ENCODE assay signal across 8 cellular contexts in genomic region chr7:73623798-73624668, GRCh38. TPM values are rescaled to one million over a fixed set of nuclear protein-coding genes. Genes with fewer than 3 reads are reported as not detected.
DNase-seq lines count a peak whose midpoint lies in the region; ATAC-seq and TF ChIP-seq lines count a peak whose summit lies in the region.

Gene MLXIPL, minus strand, starts transcription at chr7:73624522. Its CDS starts 30 bp downstream, at chr7:73624492.

- H3K36me3 ChIP-seq in duodenal mucosa (ENCODE audit: control insufficient read depth in 1 of 2, insufficient read depth in 2 of 2, low read length in 2 of 2): no peaks in the 10 kb centered on the region

- no peak for TF ChIP-seq CTCF in lower leg skin (IDR thresholded peaks at IDR 0.05)

- no peak within 1 kb of the TSS for H3K4me3 Mint-ChIP-seq in activated CD4-positive, alpha-beta memory T cell treated with anti-CD3 and anti-CD28 coated beads, Interleukin-2, amount 10 ng/mL, durations not matched to agents 7 days and 5 days

- H3K27me3 ChIP-seq in duodenal mucosa (ENCODE audit: control insufficient read depth in 1 of 2, insufficient read depth in 2 of 2, low read length in 2 of 2): peaks cover 8 to 24% of the 10 kb centered on the region in 2 donors

- peaks cover 44% of the 10 kb centered on the region for H3K27me3 Mint-ChIP-seq in activated CD4-positive, alpha-beta memory T cell treated with anti-CD3 and anti-CD28 coated beads, Interleukin-2, amount 10 ng/mL, durations not matched to agents 7 days and 5 days

- no peak for ATAC-seq in GM21529 (IDR thresholded peaks at IDR 0.05; ENCODE audit: unreplicated experiment)

- peak within 1 kb of the TSS; percentile 71 to 76 for H3K4me3 ChIP-seq in duodenal mucosa (ENCODE audit: low read depth in 1 of 2, low read length in 2 of 2)
- peak within 1 kb of the TSS; percentile 16 for H3K4me3 ChIP-seq in lower leg skin (ENCODE audit: low read depth, poor library complexity, severe bottlenecking)

- H3K4me1 Mint-ChIP-seq in activated CD4-positive, alpha-beta memory T cell treated with anti-CD3 and anti-CD28 coated beads, Interleukin-2, amount 10 ng/mL, durations not matched to agents 7 days and 5 days: peaks cover 2% of the 10 kb centered on the region

- peak within 1 kb of the TSS; percentile 10 for H3K27ac ChIP-seq in duodenal mucosa (ENCODE audit: low read depth, low read length)

- H3K27ac Mint-ChIP-seq in activated CD4-positive, alpha-beta memory T cell treated with anti-CD3 and anti-CD28 coated beads, Interleukin-2, amount 10 ng/mL, durations not matched to agents 7 days and 5 days: no peak within 1 kb of the TSS

- H3K36me3 Mint-ChIP-seq in activated CD4-positive, alpha-beta memory T cell treated with anti-CD3 and anti-CD28 coated beads, Interleukin-2, amount 10 ng/mL, durations not matched to agents 7 days and 5 days (ENCODE audit: low read depth): no peaks in the 10 kb centered on the region

- CTCF ChIA-PET in activated CD4-positive, alpha-beta memory T cell treated with anti-CD3 and anti-CD28 coated beads, Interleukin-2, amount 10 ng/mL, durations not matched to agents 7 days and 5 days (lab: Charles Lee): interaction anchor here (0.6 kb wide), 1 partner anchor 374 kb away, joined by 3 read pairs; no protein-coding TSS in a partner anchor

- no peaks in the 10 kb centered on the region for H3K9me3 Mint-ChIP-seq in activated CD4-positive, alpha-beta memory T cell treated with anti-CD3 and anti-CD28 coated beads, Interleukin-2, amount 10 ng/mL, durations not matched to agents 7 days and 5 days

- peak; percentile 92 for DNase-seq in ELF-1 (ENCODE audit: low read depth, low spot score)
- DNase-seq in NCI-H2081 treated with DMSO at 0.1 percent for 48 hours (lab: John Stamatoyannopoulos, UW): peak; percentile 44
- DNase-seq in activated CD4-positive, alpha-beta memory T cell treated with anti-CD3 and anti-CD28 coated beads, Interleukin-2, amount 10 ng/mL, durations not matched to agents 7 days and 5 days: peak; percentile 66
- DNase-seq in lower leg skin (ENCODE audit: low spot score in 2 of 2): peak; percentile 74 to 93
- peak; percentile 62 to 67 for DNase-seq in stimulated activated CD4-positive, alpha-beta T cell treated with anti-CD3 and anti-CD28 coated beads, Interleukin-2, amount 100 ng/mL, for 48 hours
- DNase-seq in NCI-H446 treated with DMSO at 0.1 percent for 48 hours (lab: John Stamatoyannopoulos, UW): no peak

- TF ChIP-seq POLR2A in lower leg skin (IDR thresholded peaks at IDR 0.05): no peak

- 4 to 14% methylated on average over 17 to 38 of the region's 80 CpGs for WGBS in lower leg skin, 2 donors

- POLR2A ChIA-PET in activated CD4-positive, alpha-beta memory T cell treated with anti-CD3 and anti-CD28 coated beads, Interleukin-2, amount 10 ng/mL, durations not matched to agents 7 days and 5 days (lab: Charles Lee): no interaction called here

- peaks cover 0 to 9% of the 10 kb centered on the region in 2 donors for H3K4me1 ChIP-seq in duodenal mucosa (ENCODE audit: control insufficient read depth in 1 of 2, insufficient read depth in 2 of 2, low read length in 2 of 2)

- no peaks in the 10 kb centered on the region for H3K9me3 ChIP-seq in duodenal mucosa (ENCODE audit: control insufficient read depth in 1 of 2, low read length in 2 of 2)

- peak within 1 kb of the TSS; percentile 72 to 77 for H3K9ac ChIP-seq in duodenal mucosa (ENCODE audit: low read depth in 1 of 2, low read length in 2 of 2)

- intact Hi-C loops in lower leg skin (cut with DNase I; ENCODE audit: low total_unique reads): no loop called here

RNA-seq across cellular contexts. Expression of gene MLXIPL, which starts in this region (rescaled TPM):
- total RNA-seq in activated CD4-positive, alpha-beta memory T cell treated with anti-CD3 and anti-CD28 coated beads, Interleukin-2, amount 10 ng/mL, durations not matched to agents 7 days and 5 days: not detected
- 10 to 100 TPM in 1 of 4 donors, 1 to 10 TPM in 3; 1.3 to 12.0 (median 5.6) TPM for total RNA-seq in lower leg skin

Comparison
In these comparisons a context has a peak if more than half of its experiments do, and no peak if none do; other contexts are left out.
1. Peak in DNase-seq in activated CD4-positive, alpha-beta memory T cell treated with anti-CD3 and anti-CD28 coated beads, Interleukin-2, amount 10 ng/mL, durations not matched to agents 7 days and 5 days; RNA of the gene not detected or under 1 TPM.